ENCODE assay signal across 9 cellular contexts in the genomic region with DNA sequence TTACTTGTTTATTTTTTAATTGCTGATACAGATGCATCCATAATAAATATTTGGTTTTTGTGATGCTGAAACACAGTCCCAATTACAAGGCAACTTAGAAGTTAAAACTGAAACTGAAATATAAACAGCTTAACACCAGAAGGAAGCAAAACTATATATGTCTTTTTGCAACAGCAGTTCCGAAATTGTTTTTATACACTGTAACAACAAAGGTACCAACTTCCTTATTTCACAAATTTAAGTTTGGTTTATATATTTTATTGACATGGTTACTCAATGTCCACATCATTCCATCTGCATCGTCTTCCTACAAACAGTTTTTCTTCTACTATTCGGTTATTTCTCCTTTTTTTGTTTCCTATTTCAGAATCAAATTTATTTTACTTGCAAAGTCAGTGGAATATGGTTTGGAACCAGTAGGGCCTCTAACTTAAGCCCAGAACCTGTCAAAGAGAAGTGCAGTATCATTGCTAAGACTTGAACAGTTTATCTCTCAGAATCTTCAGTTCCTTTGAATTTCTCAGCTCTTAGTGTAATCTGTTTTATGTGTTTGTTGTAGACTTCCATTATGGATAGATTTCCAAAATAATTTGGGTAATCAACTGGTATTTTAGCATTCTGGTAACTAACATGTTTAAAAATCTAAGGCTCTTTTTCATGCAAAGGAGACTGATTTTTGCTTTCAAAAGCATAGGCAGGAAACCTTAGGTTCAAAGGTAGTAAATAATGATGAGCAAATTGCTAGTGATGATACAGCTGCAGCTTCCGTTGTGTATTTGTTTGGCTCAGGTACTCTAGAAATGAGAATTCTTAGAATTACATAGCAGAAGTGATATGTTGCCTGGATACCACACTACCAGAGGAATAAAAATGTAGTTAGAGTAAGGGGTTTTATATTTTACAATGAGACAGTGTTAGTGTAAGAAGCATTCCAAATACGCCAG. TPM values are rescaled to one million over a fixed set of nuclear protein-coding genes. Genes with fewer than 3 reads are reported as not detected.
DNase-seq lines count a peak whose midpoint lies in the region; ATAC-seq and TF ChIP-seq lines count a peak whose summit lies in the region.
"Had no signal": no experiment of that assay in that cellular context is flagged by ENCODE, and none has a peak within 500 bp of the region (broad histone marks: within the 10 kb centered on the region; RNA-seq: fewer than 3 reads in every experiment).

No MANE protein-coding gene starts in this region.

- DNase-seq in activated T-cell treated with anti-CD3 and anti-CD28 coated beads, Interleukin-2, amount 50 U/mL, for 24 hours: no peak
- no peak for DNase-seq in activated T-cell treated with anti-CD3 and anti-CD28 coated beads, Interleukin-2, amount 50 U/mL, for 1 hour
- DNase-seq in natural killer cell: no peak
- DNase-seq in NCI-H2171 treated with DMSO at 0.1 percent for 48 hours (lab: John Stamatoyannopoulos, UW): no peak
- DNase-seq in NCI-H1930 (lab: John Stamatoyannopoulos, UW): no peak
- DNase-seq in H4 (ENCODE audit: low spot score): no peak

- H3K27me3 Mint-ChIP-seq in activated T-cell treated with anti-CD3 and anti-CD28 coated beads, Interleukin-2, amount 50 U/mL, for 24 hours: no peaks in the 10 kb centered on the region
- no peaks in the 10 kb centered on the region for H3K27me3 Mint-ChIP-seq in natural killer cell (ENCODE audit: low read depth in 2 of 2)

- H3K9ac ChIP-seq in SU-DHL-6 (ENCODE audit: low read length): peak overlapping the region; percentile 41; the same call in 1 of the 2 replicates

- H3K36me3 ChIP-seq in SU-DHL-6 (ENCODE audit: low read length): no peaks in the 10 kb centered on the region

- H3K79me2 ChIP-seq in SU-DHL-6 (ENCODE audit: insufficient read depth, low read length): no peaks in the 10 kb centered on the region

- H3K4me2 ChIP-seq in SU-DHL-6 (ENCODE audit: low read depth, low read length, poor library complexity, severe bottlenecking): peak overlapping the region; percentile 62

- no peaks in the 10 kb centered on the region for H3K9me3 Mint-ChIP-seq in activated T-cell treated with anti-CD3 and anti-CD28 coated beads, Interleukin-2, amount 50 U/mL, for 24 hours
- no peaks in the 10 kb centered on the region for H3K9me3 Mint-ChIP-seq in natural killer cell
- H3K9me3 Mint-ChIP-seq: neural crest cell had no signal

- peaks cover 63% of the 10 kb centered on the region for H3K4me1 Mint-ChIP-seq in activated T-cell treated with anti-CD3 and anti-CD28 coated beads, Interleukin-2, amount 50 U/mL, for 24 hours (ENCODE audit: low read depth)
- peaks cover 25 to 29% of the 10 kb centered on the region in 2 donors for H3K4me1 Mint-ChIP-seq in natural killer cell

- intact Hi-C loops in natural killer cell (cut with micrococcal nuclease): no loop called here

- H3K4me3 Mint-ChIP-seq in activated T-cell treated with anti-CD3 and anti-CD28 coated beads, Interleukin-2, amount 50 U/mL, for 24 hours: peak overlapping the region; percentile 82
- H3K4me3 Mint-ChIP-seq in natural killer cell: peak overlapping the region; percentile 94
- H3K4me3 Mint-ChIP-seq: neural crest cell had no signal

- TF ChIP-seq CTCF in SU-DHL-6 (IDR thresholded peaks at IDR 0.05; ENCODE audit: insufficient read depth, low read length, poor library complexity, severe bottlenecking) (no peak), natural killer cell (IDR thresholded peaks at IDR 0.05) (no peak)

- no peak overlapping the region for H2AFZ ChIP-seq in SU-DHL-6 (ENCODE audit: low read depth, low read length, severe bottlenecking)

- H3K9me3 ChIP-seq in SU-DHL-6 (ENCODE audit: insufficient read depth, low read length): no peaks in the 10 kb centered on the region

- H3K27ac Mint-ChIP-seq in activated T-cell treated with anti-CD3 and anti-CD28 coated beads, Interleukin-2, amount 50 U/mL, for 24 hours: peak overlapping the region; percentile 98
- peak overlapping the region; percentile 96 for H3K27ac Mint-ChIP-seq in natural killer cell

- H3K9me2 ChIP-seq in SU-DHL-6 (replicated peaks; ENCODE audit: insufficient read depth, low read length): no peaks in the 10 kb centered on the region

- no peaks in the 10 kb centered on the region for H3K27me3 ChIP-seq in SU-DHL-6 (ENCODE audit: low read length)

- H3F3A ChIP-seq in SU-DHL-6 (ENCODE audit: insufficient read depth): peaks cover 16% of the 10 kb centered on the region

- H3K27ac ChIP-seq in SU-DHL-6 (ENCODE audit: low read depth, low read length): peak overlapping the region; percentile 18; the same call in 1 of the 2 replicates

- H3K36me3 Mint-ChIP-seq in activated T-cell treated with anti-CD3 and anti-CD28 coated beads, Interleukin-2, amount 50 U/mL, for 24 hours (ENCODE audit: low read depth): peaks cover 9% of the 10 kb centered on the region
- no peaks in the 10 kb centered on the region for H3K36me3 Mint-ChIP-seq in natural killer cell

- 0 out of 2 replicates have a peak, but pooled peaks cover 3% of the 10 kb centered on the region for H4K20me1 ChIP-seq in SU-DHL-6 (ENCODE audit: low read depth, low read length)

- H3K4me3 ChIP-seq in SU-DHL-6 (ENCODE audit: insufficient read depth, low read length, poor library complexity, severe bottlenecking): peak overlapping the region; percentile 21

- peak; percentile 57 for ATAC-seq in HG02973 (IDR thresholded peaks at IDR 0.05; ENCODE audit: unreplicated experiment)
- peak; percentile 37 to 68 (median 46) for ATAC-seq in natural killer cell

RNA-seq across cellular contexts. Expression of a gene that starts 8.2 kb away (rescaled TPM):
- total RNA-seq in natural killer cell: 100 to 1,000 TPM; 577 to 684 (median 633) TPM
- 3,716 and 4,248 TPM in 2 replicates for total RNA-seq in H4 (2014; rRNA removed; shearing (Covaris generic))
